In the genomic region with DNA sequence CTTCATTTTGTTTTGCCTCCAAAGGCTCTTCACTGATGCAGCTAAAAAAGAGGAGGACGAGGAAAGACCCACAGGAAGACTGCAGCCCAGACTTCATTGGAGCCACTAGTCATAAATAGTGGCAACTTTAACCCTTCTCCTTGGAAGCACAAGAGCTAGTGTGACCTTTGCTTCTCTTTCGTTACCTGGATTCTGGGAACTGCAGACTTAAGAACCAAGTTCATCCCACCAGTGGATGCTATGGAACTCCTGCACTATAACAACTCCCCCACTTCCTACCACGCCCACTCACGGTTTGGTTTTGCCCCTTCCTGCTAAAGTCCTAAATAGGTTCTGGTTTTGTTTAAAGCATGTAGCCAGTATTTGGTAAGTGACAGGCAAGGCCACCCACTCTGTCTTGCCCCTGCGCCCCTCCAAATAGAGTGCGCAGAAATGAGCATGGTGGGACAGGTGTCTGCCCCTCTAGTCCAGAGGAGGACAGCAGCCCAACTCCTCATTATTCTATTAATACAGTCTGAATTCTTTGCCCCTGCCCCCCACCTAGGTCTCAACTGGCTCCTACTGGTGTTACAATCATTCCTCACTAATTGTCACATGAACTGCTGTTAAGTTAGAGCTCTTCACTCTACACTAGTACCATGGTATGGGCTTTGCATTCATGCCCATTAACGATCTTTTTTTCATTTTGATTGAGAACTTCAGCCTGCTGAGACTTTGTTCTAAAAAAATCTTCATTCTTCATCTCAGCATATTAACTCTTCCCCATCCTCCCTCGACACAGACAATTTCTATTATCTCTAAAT, we compare ENCODE assay signal across 15 cellular contexts.
A peak's percentile ranks its signal among the peaks of the same experiment; 100 is the strongest.
DNase-seq lines count a peak whose midpoint lies in the region; ATAC-seq and TF ChIP-seq lines count a peak whose summit lies in the region.
"Had no signal": no experiment of that assay in that cellular context is flagged by ENCODE, and none has a peak within 500 bp of the region (broad histone marks: within the 10 kb centered on the region; RNA-seq: fewer than 3 reads in every experiment).

No MANE protein-coding gene starts in this region.

- H3K4me1 Mint-ChIP-seq in activated CD4-positive, alpha-beta T cell treated with anti-CD3 and anti-CD28 coated beads for 36 hours = peaks cover 93% of the 10 kb centered on the region
- peaks cover 99% of the 10 kb centered on the region for H3K4me1 Mint-ChIP-seq in activated naive CD8-positive, alpha-beta T cell treated with anti-CD3 and anti-CD28 coated beads, Interleukin-2, amount 50 U/mL, for 24 hours
- H3K4me1 Mint-ChIP-seq in nephron progenitor cell = peaks cover 44% of the 10 kb centered on the region

- H4K20me1 ChIP-seq in Loucy (ENCODE audit: insufficient read depth, low read length, poor library complexity, severe bottlenecking) = no peaks in the 10 kb centered on the region

- peak overlapping the region in 5 of 59 donors; percentile 0 to 45 (median 34) for H3K27ac ChIP-seq in dorsolateral prefrontal cortex
- H3K27ac ChIP-seq: HL-60, WERI-Rb-1 had no signal

- no peaks in the 10 kb centered on the region for H3K9me3 ChIP-seq in Loucy (ENCODE audit: insufficient read depth, low read depth, low read length)
- H3K9me3 ChIP-seq: SK-N-SH had no signal

- peaks cover 23% of the 10 kb centered on the region; the same call in 1 of the 2 replicates for H3K79me2 ChIP-seq in Loucy (ENCODE audit: insufficient read depth, low read length)

- no peaks in the 10 kb centered on the region for H3K36me3 ChIP-seq in Loucy (ENCODE audit: insufficient read depth, low read length)
- H3K36me3 ChIP-seq: WERI-Rb-1 had no signal

- H3K27ac Mint-ChIP-seq in activated CD4-positive, alpha-beta T cell treated with anti-CD3 and anti-CD28 coated beads for 36 hours = peak overlapping the region; percentile 87
- H3K27ac Mint-ChIP-seq in activated naive CD8-positive, alpha-beta T cell treated with anti-CD3 and anti-CD28 coated beads, Interleukin-2, amount 50 U/mL, for 24 hours = peak overlapping the region; percentile 89
- peak overlapping the region; percentile 31 for H3K27ac Mint-ChIP-seq in nephron progenitor cell

- intact Hi-C loops in activated CD4-positive, alpha-beta T cell treated with anti-CD3 and anti-CD28 coated beads for 36 hours (cut with DNase I, micrococcal nuclease) = no loop called here
- intact Hi-C loops in dorsolateral prefrontal cortex (cut with DNase I) = no loop called here

- H3K36me3 Mint-ChIP-seq in activated CD4-positive, alpha-beta T cell treated with anti-CD3 and anti-CD28 coated beads for 36 hours (ENCODE audit: low read depth) = peaks cover 51% of the 10 kb centered on the region
- H3K36me3 Mint-ChIP-seq in activated naive CD8-positive, alpha-beta T cell treated with anti-CD3 and anti-CD28 coated beads, Interleukin-2, amount 50 U/mL, for 24 hours (ENCODE audit: low read depth) = peaks cover 63% of the 10 kb centered on the region
- peaks cover 11% of the 10 kb centered on the region for H3K36me3 Mint-ChIP-seq in nephron progenitor cell (ENCODE audit: low read depth)

- no peak overlapping the region for H2AFZ ChIP-seq in Loucy (ENCODE audit: low read length)

- peaks cover 4% of the 10 kb centered on the region for H3K9me3 Mint-ChIP-seq in activated CD4-positive, alpha-beta T cell treated with anti-CD3 and anti-CD28 coated beads for 36 hours (ENCODE audit: low read depth)
- H3K9me3 Mint-ChIP-seq in activated naive CD8-positive, alpha-beta T cell treated with anti-CD3 and anti-CD28 coated beads, Interleukin-2, amount 50 U/mL, for 24 hours = no peaks in the 10 kb centered on the region
- peaks cover 3% of the 10 kb centered on the region for H3K9me3 Mint-ChIP-seq in nephron progenitor cell

- peaks cover 27% of the 10 kb centered on the region for H3K4me1 ChIP-seq in Loucy (ENCODE audit: insufficient read depth, low read length, poor library complexity, severe bottlenecking)

- TF ChIP-seq CTCF in Loucy (conservative IDR thresholded peaks at IDR 0.05; ENCODE audit: low read length) (no peak), nephron progenitor cell (IDR thresholded peaks at IDR 0.05) (no peak), dorsolateral prefrontal cortex (IDR thresholded peaks at IDR 0.05 in 54 of 56, conservative IDR thresholded peaks at IDR 0.05 in 2 of 56; ENCODE audit: low read depth in 1 of 56, partially characterized antibody in 56 of 56) (no peak)

- no peak for ATAC-seq in activated CD4-positive, alpha-beta T cell treated with anti-CD3 and anti-CD28 coated beads for 36 hours
- no peak for ATAC-seq in activated naive CD8-positive, alpha-beta T cell treated with anti-CD3 and anti-CD28 coated beads, Interleukin-2, amount 50 U/mL, for 24 hours
- ATAC-seq in GM18867 (IDR thresholded peaks at IDR 0.05; ENCODE audit: unreplicated experiment) (no peak), GM21737 (IDR thresholded peaks at IDR 0.05; ENCODE audit: unreplicated experiment) (no peak)

- H3K27me3 Mint-ChIP-seq in activated CD4-positive, alpha-beta T cell treated with anti-CD3 and anti-CD28 coated beads for 36 hours = no peaks in the 10 kb centered on the region
- H3K27me3 Mint-ChIP-seq in activated naive CD8-positive, alpha-beta T cell treated with anti-CD3 and anti-CD28 coated beads, Interleukin-2, amount 50 U/mL, for 24 hours = no peaks in the 10 kb centered on the region
- peaks cover 4% of the 10 kb centered on the region for H3K27me3 Mint-ChIP-seq in nephron progenitor cell (ENCODE audit: low read depth, poor library complexity)

- peak overlapping the region; percentile 50 for H3K4me3 Mint-ChIP-seq in activated CD4-positive, alpha-beta T cell treated with anti-CD3 and anti-CD28 coated beads for 36 hours
- H3K4me3 Mint-ChIP-seq in activated naive CD8-positive, alpha-beta T cell treated with anti-CD3 and anti-CD28 coated beads, Interleukin-2, amount 50 U/mL, for 24 hours = peak overlapping the region; percentile 70
- no peak overlapping the region for H3K4me3 Mint-ChIP-seq in nephron progenitor cell

- CTCF ChIA-PET in activated CD4-positive, alpha-beta T cell treated with anti-CD3 and anti-CD28 coated beads for 36 hours (lab: Charles Lee) = interaction anchor here (0.6 to 1.7 kb wide), 6 partner anchors 8 to 506 kb away, joined by 3 to 7 read pairs (median 4); no protein-coding TSS in a partner anchor

- no peaks in the 10 kb centered on the region for H3F3A ChIP-seq in Loucy (ENCODE audit: low read depth)

- peak overlapping the region; percentile 5 for H3K4me2 ChIP-seq in Loucy (ENCODE audit: low read depth, low read length, poor library complexity, severe bottlenecking)
- H3K4me2 ChIP-seq: SK-N-SH had no signal

- H3K27me3 ChIP-seq in Loucy (ENCODE audit: insufficient read depth, low read length, poor library complexity, severe bottlenecking) = no peaks in the 10 kb centered on the region
- no peaks in the 10 kb centered on the region for H3K27me3 ChIP-seq in dorsolateral prefrontal cortex

- H3K9ac ChIP-seq in Loucy (ENCODE audit: low read depth, low read length, poor library complexity, severe bottlenecking) = no peak overlapping the region
- H3K9ac ChIP-seq: SK-N-SH had no signal

- DNase-seq in activated CD4-positive, alpha-beta T cell treated with anti-CD3 and anti-CD28 coated beads for 36 hours = no peak
- no peak for DNase-seq in activated CD4-positive, alpha-beta T cell treated with anti-CD3 and anti-CD28 coated beads for 48 hours
- DNase-seq in activated naive CD8-positive, alpha-beta T cell treated with anti-CD3 and anti-CD28 coated beads, Interleukin-2, amount 50 U/mL, for 24 hours = no peak
- no peak for DNase-seq in nephron progenitor cell
- no peak for DNase-seq in dorsolateral prefrontal cortex
- DNase-seq: GDM1, NCI-H187, NCI-H524, OCI-M1, SK-N-SH, WERI-Rb-1 had no signal

- no peaks in the 10 kb centered on the region for H3K9me2 ChIP-seq in Loucy (replicated peaks; ENCODE audit: low read depth, low read length)
- H3K9me2 ChIP-seq: SK-N-SH had no signal

- POLR2A ChIA-PET in activated CD4-positive, alpha-beta T cell treated with anti-CD3 and anti-CD28 coated beads for 36 hours (lab: Charles Lee) = no interaction called here

- no peak overlapping the region for H3K4me3 ChIP-seq in Loucy (ENCODE audit: low read length, poor library complexity, severe bottlenecking)
- H3K4me3 ChIP-seq in dorsolateral prefrontal cortex = no peak overlapping the region

Comparison
In these comparisons a context has a peak if more than half of its experiments do, and no peak if none do; other contexts are left out.
1. H3K27ac Mint-ChIP-seq: peak in every context shown above with its lines; median percentile 89 in activated naive CD8-positive, alpha-beta T cell treated with anti-CD3 and anti-CD28 coated beads, Interleukin-2, amount 50 U/mL, for 24 hours; 87 in activated CD4-positive, alpha-beta T cell treated with anti-CD3 and anti-CD28 coated beads for 36 hours; 31 in nephron progenitor cell.